In genomic region chr2:174334781-174335604, GRCh38 we compare ENCODE assay signal across 1 cellular context.
TF ChIP-seq lines count a peak whose summit lies in the region.

Gene SP9 (plus strand): TSS chr2:174334954. CDS start chr2:174335093, 139 bp downstream.

TF ChIP-seq in H1, 55 proteins besides CTCF, POLR2A, EP300 and RAD21:
- TF ChIP-seq SP1 (IDR thresholded peaks at IDR 0.05; ENCODE audit: low read depth, low read length) (no peak), KDM5A (IDR thresholded peaks at IDR 0.05; ENCODE audit: low read length) (no peak), CBX8 (IDR thresholded peaks at IDR 0.05; ENCODE audit: borderline replicate concordance, low read depth, low read length) (peak; percentile 89; the same call in 1 of the 2 replicates), TCF12 (IDR thresholded peaks at IDR 0.05; ENCODE audit: low read depth, low read length) (0 out of 2 replicates have a peak, but pooled peaks have one; percentile 63), HDAC6 (IDR thresholded peaks at IDR 0.05; ENCODE audit: low read depth, low read length) (no peak), JUN (IDR thresholded peaks at IDR 0.05; ENCODE audit: low read depth, low read length) (no peak), ATF3 (IDR thresholded peaks at IDR 0.05; ENCODE audit: insufficient read depth, low read depth, low read length) (no peak), ASH2L (IDR thresholded peaks at IDR 0.05; ENCODE audit: low read length) (no peak), SIRT6 (IDR thresholded peaks at IDR 0.05; ENCODE audit: low read length) (no peak), SP2 (IDR thresholded peaks at IDR 0.05; ENCODE audit: low read length) (no peak), TEAD4 (IDR thresholded peaks at IDR 0.05; ENCODE audit: low read depth, low read length) (no peak), MAFK (IDR thresholded peaks at IDR 0.05; ENCODE audit: low read depth, low read length) (no peak), CREB1 (IDR thresholded peaks at IDR 0.05) (no peak), KDM4A (IDR thresholded peaks at IDR 0.05; ENCODE audit: low read depth, low read length, severe bottlenecking) (peak; percentile 36), MAX (IDR thresholded peaks at IDR 0.05) (peak; percentile 96), GABPA (IDR thresholded peaks at IDR 0.05; ENCODE audit: borderline replicate concordance, insufficient read depth, low read length) (no peak), CEBPB (IDR thresholded peaks at IDR 0.05; ENCODE audit: low read depth, low read length) (no peak), BRCA1 (IDR thresholded peaks at IDR 0.05; ENCODE audit: low read depth, low read length) (no peak), E2F6 (IDR thresholded peaks at IDR 0.05) (peak; percentile 99), CHD7 (IDR thresholded peaks at IDR 0.05; ENCODE audit: insufficient replicate concordance, low read length) (no peak), SP4 (IDR thresholded peaks at IDR 0.05; ENCODE audit: low read length) (no peak), SAP30 (IDR thresholded peaks at IDR 0.05; ENCODE audit: insufficient read depth, insufficient replicate concordance, low read length) (no peak), NRF1 (IDR thresholded peaks at IDR 0.05; ENCODE audit: low read depth, low read length) (no peak), CHD1 (IDR thresholded peaks at IDR 0.05; ENCODE audit: low read depth, low read length) (no peak), HDAC2 (IDR thresholded peaks at IDR 0.05; ENCODE audit: borderline replicate concordance in 1 of 2, low read depth in 2 of 2, low read length in 2 of 2) (no peak), NANOG (IDR thresholded peaks at IDR 0.05; ENCODE audit: insufficient read depth, low read depth, low read length, poor library complexity, severe bottlenecking) (peak; percentile 25), BACH1 (IDR thresholded peaks at IDR 0.05; ENCODE audit: low read length) (0 out of 2 replicates have a peak, but pooled peaks have one; percentile 8)
